ENCODE assay signal across 8 cellular contexts in the genomic region with DNA sequence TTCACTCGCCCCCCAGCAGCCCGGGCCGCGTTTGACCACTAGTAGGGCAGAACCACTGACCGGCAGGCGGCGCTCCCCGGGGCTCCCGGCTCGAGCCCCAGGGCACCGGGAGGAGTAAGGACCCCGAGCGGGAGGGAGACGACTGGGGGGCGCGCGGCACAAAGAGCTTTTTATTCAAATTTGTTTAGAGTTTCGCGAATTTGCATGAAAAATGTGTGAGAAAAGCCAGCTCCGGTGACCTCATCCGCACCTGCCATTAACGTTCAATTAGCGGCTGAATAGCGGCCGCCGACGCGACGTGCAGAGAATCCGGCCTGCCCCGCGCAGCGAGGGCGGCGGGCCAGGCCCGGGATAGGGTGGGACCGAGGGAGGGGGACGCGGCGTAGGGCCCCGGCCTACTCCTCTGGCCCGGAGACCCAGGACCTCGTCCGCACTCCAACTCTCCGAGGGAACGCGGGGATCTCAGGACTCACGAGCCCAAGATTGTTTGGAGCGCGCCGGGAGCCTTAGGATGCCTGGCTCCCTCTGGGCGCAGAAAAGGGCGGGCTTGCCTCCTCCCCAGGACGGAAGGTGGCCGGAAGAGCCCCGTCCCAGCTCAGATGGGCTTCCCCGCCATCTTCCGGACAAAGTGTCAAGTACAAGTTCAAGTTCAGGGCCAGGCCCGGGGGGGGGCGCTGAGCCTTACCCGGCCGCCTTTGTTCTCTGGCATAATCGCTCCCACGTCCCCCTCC.
A peak's percentile ranks its signal among the peaks of the same experiment; 100 is the strongest.
DNase-seq lines count a peak whose midpoint lies in the region; ATAC-seq, FAIRE-seq and TF ChIP-seq lines count a peak whose summit lies in the region.

No MANE protein-coding gene starts in this region.

- no peaks in the 10 kb centered on the region for H3K79me2 ChIP-seq in smooth muscle cell (ENCODE audit: low read depth)

- peak; percentile 78 for ATAC-seq in HG02885 (IDR thresholded peaks at IDR 0.05; ENCODE audit: poor library complexity, unreplicated experiment)

- H3K9me3 Mint-ChIP-seq in activated naive CD8-positive, alpha-beta T cell (ENCODE audit: low read depth) = no peaks in the 10 kb centered on the region

- no peak overlapping the region for H3K27ac ChIP-seq in smooth muscle cell (ENCODE audit: low read depth)

- peaks cover 96% of the 10 kb centered on the region for H3K27me3 ChIP-seq in smooth muscle cell (ENCODE audit: low read depth)

- peaks cover 11% of the 10 kb centered on the region for H3K4me1 ChIP-seq in smooth muscle cell (ENCODE audit: low read depth)

- TF ChIP-seq POLR2A in GM12892 (IDR thresholded peaks at IDR 0.05; ENCODE audit: low read depth, low read length) = no peak

- no peaks in the 10 kb centered on the region for H3K36me3 ChIP-seq in smooth muscle cell (ENCODE audit: low read depth)

- H2AFZ ChIP-seq in smooth muscle cell (ENCODE audit: low read depth) = no peak overlapping the region

- peak overlapping the region; percentile 81 for H3K4me3 Mint-ChIP-seq in activated naive CD8-positive, alpha-beta T cell

- no peak overlapping the region for H3K9ac ChIP-seq in smooth muscle cell (ENCODE audit: low read depth)

- peak; percentile 80 for FAIRE-seq in GM12892 (lab: Jason Lieb, UNC)

- DNase-seq in AG08395 (ENCODE audit: low spot score) (peak; percentile 19), GM12892 (ENCODE audit: insufficient read length) (peak; percentile 75), NCI-H345 (lab: John Stamatoyannopoulos, UW) (peak; percentile 47), hepatic stellate cell (ENCODE audit: low spot score) (peak; percentile 46), smooth muscle cell (lab: John Stamatoyannopoulos, UW; ENCODE audit: unreplicated experiment) (no peak), GF-D8 (lab: John Stamatoyannopoulos, UW) (no peak)

- WGBS in smooth muscle cell (ENCODE audit: low lambda C conversion rate) = 3% methylated on average over 49 of the region's 64 CpGs

- H4K20me1 ChIP-seq in smooth muscle cell (ENCODE audit: low read depth) = no peaks in the 10 kb centered on the region

- H3K36me3 Mint-ChIP-seq in activated naive CD8-positive, alpha-beta T cell = peaks cover 3% of the 10 kb centered on the region

- peak; percentile 36 for TF ChIP-seq CTCF in smooth muscle cell (IDR thresholded peaks at IDR 0.05; ENCODE audit: borderline replicate concordance, insufficient read depth, poor library complexity, severe bottlenecking)

- H3K4me1 Mint-ChIP-seq in activated naive CD8-positive, alpha-beta T cell (ENCODE audit: low read depth) = peaks cover 12% of the 10 kb centered on the region

- peak overlapping the region; percentile 31 for H3K4me3 ChIP-seq in smooth muscle cell

- H3K9me3 ChIP-seq in smooth muscle cell (replicated peaks; ENCODE audit: low read depth) = no peaks in the 10 kb centered on the region

- peaks cover 31% of the 10 kb centered on the region for H3K27me3 Mint-ChIP-seq in activated naive CD8-positive, alpha-beta T cell

- H3K4me2 ChIP-seq in smooth muscle cell = peak overlapping the region; percentile 84

- H3K27ac Mint-ChIP-seq in activated naive CD8-positive, alpha-beta T cell = no peak overlapping the region

- no peaks in the 10 kb centered on the region for H3F3A ChIP-seq in smooth muscle cell (ENCODE audit: low read depth)

Comparison
In these comparisons a context has a peak if more than half of its experiments do, and no peak if none do; other contexts are left out.
1. DNase-seq: peak in AG08395 (single experiment), GM12892 (single experiment), NCI-H345 (single experiment) and hepatic stellate cell (single experiment); none in smooth muscle cell (single experiment) and GF-D8 (single experiment).